Comparison of ENCODE assay signal across 2 cellular contexts in the genomic region with DNA sequence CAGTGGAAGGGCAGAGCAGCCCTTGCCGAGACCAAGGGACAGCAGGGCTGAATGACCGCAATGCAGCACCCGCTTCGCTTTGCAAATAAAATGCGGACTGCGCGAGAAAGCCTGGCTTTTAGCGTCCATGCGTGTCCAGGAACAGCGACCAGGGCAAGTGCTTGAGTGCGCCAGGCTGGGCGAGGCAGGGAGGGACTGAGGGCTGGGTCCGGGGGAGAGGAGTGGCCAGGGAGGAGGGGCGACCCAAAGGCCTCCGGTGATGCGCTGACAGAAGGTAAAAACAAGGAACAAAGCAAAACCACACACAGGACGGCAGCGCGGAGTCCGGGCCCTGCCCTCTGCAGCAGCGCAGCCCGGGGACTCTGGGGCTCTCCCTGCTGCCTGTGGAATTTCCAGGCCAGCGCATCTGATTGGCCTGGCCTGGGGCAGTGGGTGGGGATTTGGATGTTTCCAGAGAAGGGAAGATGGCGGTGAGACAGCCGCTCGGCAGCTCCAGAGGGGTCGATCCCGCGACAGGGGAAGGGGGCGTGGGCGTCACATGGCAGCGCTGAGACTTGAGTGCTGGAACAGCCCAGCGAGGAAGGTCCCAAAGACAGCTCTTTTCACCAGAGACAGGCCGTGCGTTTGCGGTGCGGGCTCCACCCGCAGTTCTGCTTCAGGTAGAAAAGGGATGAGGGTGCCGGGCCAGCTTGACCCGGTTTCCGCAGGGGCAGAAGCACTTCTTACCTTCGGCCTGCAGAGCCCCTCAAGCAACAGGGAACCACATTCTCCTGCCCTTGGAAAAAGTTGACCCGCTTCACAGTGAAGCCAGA.
A peak's percentile ranks its signal among the peaks of the same experiment; 100 is the strongest.
TF ChIP-seq lines count a peak whose summit lies in the region.

No MANE protein-coding gene starts in this region.

TF ChIP-seq in HEK293, 187 proteins besides CTCF, POLR2A, EP300 and RAD21 (continued from another document and continues in another):
- TF ChIP-seq ZNF266 (tag by site-specific recombination; IDR thresholded peaks at IDR 0.05; ENCODE audit: low read depth) (no peak), IKZF3 (tag by site-specific recombination; IDR thresholded peaks at IDR 0.05) (peak; percentile 89), TRIM28 (IDR thresholded peaks at IDR 0.05; ENCODE audit: borderline replicate concordance, low read length) (0 out of 2 replicates have a peak, but pooled peaks have one; percentile 16), ZBTB48 (tag by site-specific recombination; IDR thresholded peaks at IDR 0.05) (peak; percentile 36; the same call in 1 of the 2 replicates)
- TF ChIP-seq, protein P1, sequence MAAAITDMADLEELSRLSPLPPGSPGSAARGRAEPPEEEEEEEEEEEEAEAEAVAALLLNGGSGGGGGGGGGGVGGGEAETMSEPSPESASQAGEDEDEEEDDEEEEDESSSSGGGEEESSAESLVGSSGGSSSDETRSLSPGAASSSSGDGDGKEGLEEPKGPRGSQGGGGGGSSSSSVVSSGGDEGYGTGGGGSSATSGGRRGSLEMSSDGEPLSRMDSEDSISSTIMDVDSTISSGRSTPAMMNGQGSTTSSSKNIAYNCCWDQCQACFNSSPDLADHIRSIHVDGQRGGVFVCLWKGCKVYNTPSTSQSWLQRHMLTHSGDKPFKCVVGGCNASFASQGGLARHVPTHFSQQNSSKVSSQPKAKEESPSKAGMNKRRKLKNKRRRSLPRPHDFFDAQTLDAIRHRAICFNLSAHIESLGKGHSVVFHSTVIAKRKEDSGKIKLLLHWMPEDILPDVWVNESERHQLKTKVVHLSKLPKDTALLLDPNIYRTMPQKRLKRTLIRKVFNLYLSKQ (tag by site-specific recombination; IDR thresholded peaks at IDR 0.05; ENCODE audit: borderline replicate concordance): no peak
- TF ChIP-seq, protein P2, sequence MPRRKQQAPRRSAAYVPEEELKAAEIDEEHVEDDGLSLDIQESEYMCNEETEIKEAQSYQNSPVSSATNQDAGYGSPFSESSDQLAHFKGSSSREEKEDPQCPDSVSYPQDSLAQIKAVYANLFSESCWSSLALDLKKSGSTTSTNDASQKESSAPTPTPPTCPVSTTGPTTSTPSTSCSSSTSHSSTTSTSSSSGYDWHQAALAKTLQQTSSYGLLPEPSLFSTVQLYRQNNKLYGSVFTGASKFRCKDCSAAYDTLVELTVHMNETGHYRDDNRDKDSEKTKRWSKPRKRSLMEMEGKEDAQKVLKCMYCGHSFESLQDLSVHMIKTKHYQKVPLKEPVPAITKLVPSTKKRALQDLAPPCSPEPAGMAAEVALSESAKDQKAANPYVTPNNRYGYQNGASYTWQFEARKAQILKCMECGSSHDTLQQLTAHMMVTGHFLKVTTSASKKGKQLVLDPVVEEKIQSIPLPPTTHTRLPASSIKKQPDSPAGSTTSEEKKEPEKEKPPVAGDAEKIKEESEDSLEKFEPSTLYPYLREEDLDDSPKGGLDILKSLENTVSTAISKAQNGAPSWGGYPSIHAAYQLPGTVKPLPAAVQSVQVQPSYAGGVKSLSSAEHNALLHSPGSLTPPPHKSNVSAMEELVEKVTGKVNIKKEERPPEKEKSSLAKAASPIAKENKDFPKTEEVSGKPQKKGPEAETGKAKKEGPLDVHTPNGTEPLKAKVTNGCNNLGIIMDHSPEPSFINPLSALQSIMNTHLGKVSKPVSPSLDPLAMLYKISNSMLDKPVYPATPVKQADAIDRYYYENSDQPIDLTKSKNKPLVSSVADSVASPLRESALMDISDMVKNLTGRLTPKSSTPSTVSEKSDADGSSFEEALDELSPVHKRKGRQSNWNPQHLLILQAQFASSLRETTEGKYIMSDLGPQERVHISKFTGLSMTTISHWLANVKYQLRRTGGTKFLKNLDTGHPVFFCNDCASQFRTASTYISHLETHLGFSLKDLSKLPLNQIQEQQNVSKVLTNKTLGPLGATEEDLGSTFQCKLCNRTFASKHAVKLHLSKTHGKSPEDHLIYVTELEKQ (tag by site-specific recombination; IDR thresholded peaks at IDR 0.05; ENCODE audit: borderline replicate concordance): no peak
- TF ChIP-seq, protein P3, sequence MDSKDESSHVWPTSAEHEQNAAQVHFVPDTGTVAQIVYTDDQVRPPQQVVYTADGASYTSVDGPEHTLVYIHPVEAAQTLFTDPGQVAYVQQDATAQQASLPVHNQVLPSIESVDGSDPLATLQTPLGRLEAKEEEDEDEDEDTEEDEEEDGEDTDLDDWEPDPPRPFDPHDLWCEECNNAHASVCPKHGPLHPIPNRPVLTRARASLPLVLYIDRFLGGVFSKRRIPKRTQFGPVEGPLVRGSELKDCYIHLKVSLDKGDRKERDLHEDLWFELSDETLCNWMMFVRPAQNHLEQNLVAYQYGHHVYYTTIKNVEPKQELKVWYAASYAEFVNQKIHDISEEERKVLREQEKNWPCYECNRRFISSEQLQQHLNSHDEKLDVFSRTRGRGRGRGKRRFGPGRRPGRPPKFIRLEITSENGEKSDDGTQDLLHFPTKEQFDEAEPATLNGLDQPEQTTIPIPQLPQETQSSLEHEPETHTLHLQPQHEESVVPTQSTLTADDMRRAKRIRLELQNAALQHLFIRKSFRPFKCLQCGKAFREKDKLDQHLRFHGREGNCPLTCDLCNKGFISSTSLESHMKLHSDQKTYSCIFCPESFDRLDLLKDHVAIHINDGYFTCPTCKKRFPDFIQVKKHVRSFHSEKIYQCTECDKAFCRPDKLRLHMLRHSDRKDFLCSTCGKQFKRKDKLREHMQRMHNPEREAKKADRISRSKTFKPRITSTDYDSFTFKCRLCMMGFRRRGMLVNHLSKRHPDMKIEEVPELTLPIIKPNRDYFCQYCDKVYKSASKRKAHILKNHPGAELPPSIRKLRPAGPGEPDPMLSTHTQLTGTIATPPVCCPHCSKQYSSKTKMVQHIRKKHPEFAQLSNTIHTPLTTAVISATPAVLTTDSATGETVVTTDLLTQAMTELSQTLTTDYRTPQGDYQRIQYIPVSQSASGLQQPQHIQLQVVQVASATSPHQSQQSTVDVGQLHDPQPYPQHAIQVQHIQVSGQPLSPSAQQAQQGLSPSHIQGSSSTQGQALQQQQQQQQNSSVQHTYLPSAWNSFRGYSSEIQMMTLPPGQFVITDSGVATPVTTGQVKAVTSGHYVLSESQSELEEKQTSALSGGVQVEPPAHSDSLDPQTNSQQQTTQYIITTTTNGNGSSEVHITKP (tag by site-specific recombination; IDR thresholded peaks at IDR 0.05): peak; percentile 82
- TF ChIP-seq, protein P4, sequence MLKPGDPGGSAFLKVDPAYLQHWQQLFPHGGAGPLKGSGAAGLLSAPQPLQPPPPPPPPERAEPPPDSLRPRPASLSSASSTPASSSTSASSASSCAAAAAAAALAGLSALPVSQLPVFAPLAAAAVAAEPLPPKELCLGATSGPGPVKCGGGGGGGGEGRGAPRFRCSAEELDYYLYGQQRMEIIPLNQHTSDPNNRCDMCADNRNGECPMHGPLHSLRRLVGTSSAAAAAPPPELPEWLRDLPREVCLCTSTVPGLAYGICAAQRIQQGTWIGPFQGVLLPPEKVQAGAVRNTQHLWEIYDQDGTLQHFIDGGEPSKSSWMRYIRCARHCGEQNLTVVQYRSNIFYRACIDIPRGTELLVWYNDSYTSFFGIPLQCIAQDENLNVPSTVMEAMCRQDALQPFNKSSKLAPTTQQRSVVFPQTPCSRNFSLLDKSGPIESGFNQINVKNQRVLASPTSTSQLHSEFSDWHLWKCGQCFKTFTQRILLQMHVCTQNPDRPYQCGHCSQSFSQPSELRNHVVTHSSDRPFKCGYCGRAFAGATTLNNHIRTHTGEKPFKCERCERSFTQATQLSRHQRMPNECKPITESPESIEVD (tag by site-specific recombination; IDR thresholded peaks at IDR 0.05): no peak

TF ChIP-seq in HepG2, 621 proteins besides CTCF, POLR2A, EP300 and RAD21 (continued from another document and continues in another):
- TF ChIP-seq, protein P3 (CRISPR knock-in tag; IDR thresholded peaks at IDR 0.05; ENCODE audit: low read depth): peak; percentile 87
- TF ChIP-seq MLLT10 (CRISPR knock-in tag; IDR thresholded peaks at IDR 0.05) (no peak), RORA (CRISPR knock-in tag; IDR thresholded peaks at IDR 0.05) (no peak), CREB1 (IDR thresholded peaks at IDR 0.05) (no peak), CREB1 (CRISPR knock-in tag; IDR thresholded peaks at IDR 0.05) (no peak), CC2D1A (CRISPR knock-in tag; IDR thresholded peaks at IDR 0.05) (no peak), MYNN (CRISPR knock-in tag; IDR thresholded peaks at IDR 0.05; ENCODE audit: low read depth) (no peak), ZNF430 (CRISPR knock-in tag; IDR thresholded peaks at IDR 0.05) (peak; percentile 97), FLYWCH1 (CRISPR knock-in tag; IDR thresholded peaks at IDR 0.05) (no peak), ZNF547 (CRISPR knock-in tag; IDR thresholded peaks at IDR 0.05) (peak; percentile 71), ZNF891 (CRISPR knock-in tag; IDR thresholded peaks at IDR 0.05) (peak; percentile 65; the same call in 1 of the 2 replicates)
- TF ChIP-seq, protein P5, sequence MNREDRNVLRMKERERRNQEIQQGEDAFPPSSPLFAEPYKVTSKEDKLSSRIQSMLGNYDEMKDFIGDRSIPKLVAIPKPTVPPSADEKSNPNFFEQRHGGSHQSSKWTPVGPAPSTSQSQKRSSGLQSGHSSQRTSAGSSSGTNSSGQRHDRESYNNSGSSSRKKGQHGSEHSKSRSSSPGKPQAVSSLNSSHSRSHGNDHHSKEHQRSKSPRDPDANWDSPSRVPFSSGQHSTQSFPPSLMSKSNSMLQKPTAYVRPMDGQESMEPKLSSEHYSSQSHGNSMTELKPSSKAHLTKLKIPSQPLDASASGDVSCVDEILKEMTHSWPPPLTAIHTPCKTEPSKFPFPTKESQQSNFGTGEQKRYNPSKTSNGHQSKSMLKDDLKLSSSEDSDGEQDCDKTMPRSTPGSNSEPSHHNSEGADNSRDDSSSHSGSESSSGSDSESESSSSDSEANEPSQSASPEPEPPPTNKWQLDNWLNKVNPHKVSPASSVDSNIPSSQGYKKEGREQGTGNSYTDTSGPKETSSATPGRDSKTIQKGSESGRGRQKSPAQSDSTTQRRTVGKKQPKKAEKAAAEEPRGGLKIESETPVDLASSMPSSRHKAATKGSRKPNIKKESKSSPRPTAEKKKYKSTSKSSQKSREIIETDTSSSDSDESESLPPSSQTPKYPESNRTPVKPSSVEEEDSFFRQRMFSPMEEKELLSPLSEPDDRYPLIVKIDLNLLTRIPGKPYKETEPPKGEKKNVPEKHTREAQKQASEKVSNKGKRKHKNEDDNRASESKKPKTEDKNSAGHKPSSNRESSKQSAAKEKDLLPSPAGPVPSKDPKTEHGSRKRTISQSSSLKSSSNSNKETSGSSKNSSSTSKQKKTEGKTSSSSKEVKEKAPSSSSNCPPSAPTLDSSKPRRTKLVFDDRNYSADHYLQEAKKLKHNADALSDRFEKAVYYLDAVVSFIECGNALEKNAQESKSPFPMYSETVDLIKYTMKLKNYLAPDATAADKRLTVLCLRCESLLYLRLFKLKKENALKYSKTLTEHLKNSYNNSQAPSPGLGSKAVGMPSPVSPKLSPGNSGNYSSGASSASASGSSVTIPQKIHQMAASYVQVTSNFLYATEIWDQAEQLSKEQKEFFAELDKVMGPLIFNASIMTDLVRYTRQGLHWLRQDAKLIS (CRISPR knock-in tag; IDR thresholded peaks at IDR 0.05): no peak
- TF ChIP-seq, protein P6, sequence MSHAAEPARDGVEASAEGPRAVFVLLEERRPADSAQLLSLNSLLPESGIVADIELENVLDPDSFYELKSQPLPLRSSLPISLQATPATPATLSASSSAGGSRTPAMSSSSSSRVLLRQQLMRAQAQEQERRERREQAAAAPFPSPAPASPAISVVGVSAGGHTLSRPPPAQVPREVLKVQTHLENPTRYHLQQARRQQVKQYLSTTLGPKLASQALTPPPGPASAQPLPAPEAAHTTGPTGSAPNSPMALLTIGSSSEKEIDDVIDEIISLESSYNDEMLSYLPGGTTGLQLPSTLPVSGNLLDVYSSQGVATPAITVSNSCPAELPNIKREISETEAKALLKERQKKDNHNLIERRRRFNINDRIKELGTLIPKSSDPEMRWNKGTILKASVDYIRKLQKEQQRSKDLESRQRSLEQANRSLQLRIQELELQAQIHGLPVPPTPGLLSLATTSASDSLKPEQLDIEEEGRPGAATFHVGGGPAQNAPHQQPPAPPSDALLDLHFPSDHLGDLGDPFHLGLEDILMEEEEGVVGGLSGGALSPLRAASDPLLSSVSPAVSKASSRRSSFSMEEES (CRISPR knock-in tag; IDR thresholded peaks at IDR 0.05): peak; percentile 47; the same call in 1 of the 2 replicates
- TF ChIP-seq, protein P7, sequence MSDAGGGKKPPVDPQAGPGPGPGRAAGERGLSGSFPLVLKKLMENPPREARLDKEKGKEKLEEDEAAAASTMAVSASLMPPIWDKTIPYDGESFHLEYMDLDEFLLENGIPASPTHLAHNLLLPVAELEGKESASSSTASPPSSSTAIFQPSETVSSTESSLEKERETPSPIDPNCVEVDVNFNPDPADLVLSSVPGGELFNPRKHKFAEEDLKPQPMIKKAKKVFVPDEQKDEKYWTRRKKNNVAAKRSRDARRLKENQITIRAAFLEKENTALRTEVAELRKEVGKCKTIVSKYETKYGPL (CRISPR knock-in tag; IDR thresholded peaks at IDR 0.05): no peak; the same call in 1 of the 2 replicates
